Comparison of ENCODE assay signal across 1 cellular context in the genomic region with DNA sequence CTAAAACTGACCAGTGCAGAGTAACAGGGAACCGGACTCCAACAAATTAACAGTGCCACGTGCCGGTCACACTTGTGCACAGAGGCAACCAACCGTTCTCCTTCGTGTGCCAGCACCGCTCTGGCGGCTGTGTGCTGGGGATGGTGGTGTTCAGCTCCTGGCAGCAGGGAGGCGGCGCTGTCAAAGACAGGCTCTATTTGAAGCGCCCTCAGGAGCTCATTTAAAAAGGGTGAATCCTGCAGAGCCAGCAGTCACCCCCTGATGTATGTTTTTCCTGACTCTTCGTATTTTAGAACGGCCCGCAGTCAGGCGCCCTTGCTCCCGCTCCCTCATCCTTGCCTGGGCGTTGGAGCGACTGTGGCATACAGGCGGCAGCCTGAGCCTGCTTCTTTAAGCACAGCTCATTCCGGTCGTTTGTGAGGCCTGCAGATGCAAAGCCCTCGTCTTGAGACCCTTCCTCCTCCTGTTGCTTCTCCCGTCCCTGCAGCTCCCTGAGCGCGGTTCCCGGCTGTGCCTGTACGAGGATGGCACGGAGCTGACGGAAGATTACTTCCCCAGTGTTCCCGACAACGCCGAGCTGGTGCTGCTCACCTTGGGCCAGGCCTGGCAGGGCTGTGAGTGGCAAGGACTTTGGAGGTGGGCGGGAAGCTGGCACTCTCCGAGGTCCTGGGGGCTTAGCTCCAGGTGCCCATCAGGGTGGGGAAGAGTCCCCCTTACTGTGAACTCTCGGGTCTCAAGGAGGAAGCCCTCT.
TF ChIP-seq lines count a peak whose summit lies in the region.

No MANE protein-coding gene starts in this region.

TF ChIP-seq in GM23338, 12 proteins besides CTCF, POLR2A, EP300 and RAD21 (continued from another document):
- TF ChIP-seq, protein P1, sequence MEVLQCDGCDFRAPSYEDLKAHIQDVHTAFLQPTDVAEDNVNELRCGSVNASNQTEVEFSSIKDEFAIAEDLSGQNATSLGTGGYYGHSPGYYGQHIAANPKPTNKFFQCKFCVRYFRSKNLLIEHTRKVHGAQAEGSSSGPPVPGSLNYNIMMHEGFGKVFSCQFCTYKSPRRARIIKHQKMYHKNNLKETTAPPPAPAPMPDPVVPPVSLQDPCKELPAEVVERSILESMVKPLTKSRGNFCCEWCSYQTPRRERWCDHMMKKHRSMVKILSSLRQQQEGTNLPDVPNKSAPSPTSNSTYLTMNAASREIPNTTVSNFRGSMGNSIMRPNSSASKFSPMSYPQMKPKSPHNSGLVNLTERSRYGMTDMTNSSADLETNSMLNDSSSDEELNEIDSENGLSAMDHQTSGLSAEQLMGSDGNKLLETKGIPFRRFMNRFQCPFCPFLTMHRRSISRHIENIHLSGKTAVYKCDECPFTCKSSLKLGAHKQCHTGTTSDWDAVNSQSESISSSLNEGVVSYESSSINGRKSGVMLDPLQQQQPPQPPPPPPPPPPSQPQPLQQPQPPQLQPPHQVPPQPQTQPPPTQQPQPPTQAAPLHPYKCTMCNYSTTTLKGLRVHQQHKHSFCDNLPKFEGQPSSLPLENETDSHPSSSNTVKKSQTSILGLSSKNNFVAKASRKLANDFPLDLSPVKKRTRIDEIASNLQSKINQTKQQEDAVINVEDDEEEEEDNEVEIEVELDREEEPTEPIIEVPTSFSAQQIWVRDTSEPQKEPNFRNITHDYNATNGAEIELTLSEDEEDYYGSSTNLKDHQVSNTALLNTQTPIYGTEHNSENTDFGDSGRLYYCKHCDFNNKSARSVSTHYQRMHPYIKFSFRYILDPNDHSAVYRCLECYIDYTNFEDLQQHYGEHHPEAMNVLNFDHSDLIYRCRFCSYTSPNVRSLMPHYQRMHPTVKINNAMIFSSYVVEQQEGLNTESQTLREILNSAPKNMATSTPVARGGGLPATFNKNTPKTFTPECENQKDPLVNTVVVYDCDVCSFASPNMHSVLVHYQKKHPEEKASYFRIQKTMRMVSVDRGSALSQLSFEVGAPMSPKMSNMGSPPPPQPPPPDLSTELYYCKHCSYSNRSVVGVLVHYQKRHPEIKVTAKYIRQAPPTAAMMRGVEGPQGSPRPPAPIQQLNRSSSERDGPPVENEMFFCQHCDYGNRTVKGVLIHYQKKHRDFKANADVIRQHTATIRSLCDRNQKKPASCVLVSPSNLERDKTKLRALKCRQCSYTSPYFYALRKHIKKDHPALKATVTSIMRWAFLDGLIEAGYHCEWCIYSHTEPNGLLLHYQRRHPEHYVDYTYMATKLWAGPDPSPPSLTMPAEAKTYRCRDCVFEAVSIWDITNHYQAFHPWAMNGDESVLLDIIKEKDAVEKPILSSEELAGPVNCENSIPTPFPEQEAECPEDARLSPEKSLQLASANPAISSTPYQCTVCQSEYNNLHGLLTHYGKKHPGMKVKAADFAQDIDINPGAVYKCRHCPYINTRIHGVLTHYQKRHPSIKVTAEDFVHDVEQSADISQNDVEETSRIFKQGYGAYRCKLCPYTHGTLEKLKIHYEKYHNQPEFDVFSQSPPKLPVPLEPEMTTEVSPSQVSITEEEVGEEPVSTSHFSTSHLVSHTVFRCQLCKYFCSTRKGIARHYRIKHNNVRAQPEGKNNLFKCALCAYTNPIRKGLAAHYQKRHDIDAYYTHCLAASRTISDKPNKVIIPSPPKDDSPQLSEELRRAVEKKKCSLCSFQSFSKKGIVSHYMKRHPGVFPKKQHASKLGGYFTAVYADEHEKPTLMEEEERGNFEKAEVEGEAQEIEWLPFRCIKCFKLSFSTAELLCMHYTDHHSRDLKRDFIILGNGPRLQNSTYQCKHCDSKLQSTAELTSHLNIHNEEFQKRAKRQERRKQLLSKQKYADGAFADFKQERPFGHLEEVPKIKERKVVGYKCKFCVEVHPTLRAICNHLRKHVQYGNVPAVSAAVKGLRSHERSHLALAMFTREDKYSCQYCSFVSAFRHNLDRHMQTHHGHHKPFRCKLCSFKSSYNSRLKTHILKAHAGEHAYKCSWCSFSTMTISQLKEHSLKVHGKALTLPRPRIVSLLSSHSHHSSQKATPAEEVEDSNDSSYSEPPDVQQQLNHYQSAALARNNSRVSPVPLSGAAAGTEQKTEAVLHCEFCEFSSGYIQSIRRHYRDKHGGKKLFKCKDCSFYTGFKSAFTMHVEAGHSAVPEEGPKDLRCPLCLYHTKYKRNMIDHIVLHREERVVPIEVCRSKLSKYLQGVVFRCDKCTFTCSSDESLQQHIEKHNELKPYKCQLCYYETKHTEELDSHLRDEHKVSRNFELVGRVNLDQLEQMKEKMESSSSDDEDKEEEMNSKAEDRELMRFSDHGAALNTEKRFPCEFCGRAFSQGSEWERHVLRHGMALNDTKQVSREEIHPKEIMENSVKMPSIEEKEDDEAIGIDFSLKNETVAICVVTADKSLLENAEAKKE (CRISPR knock-in tag; IDR thresholded peaks at IDR 0.05), result no peak
- TF ChIP-seq STAT1 (IDR thresholded peaks at IDR 0.05; ENCODE audit: unreplicated experiment), result no peak
- TF ChIP-seq POLR2AphosphoS5 (IDR thresholded peaks at IDR 0.05; ENCODE audit: low read depth), result no peak
- TF ChIP-seq CREB1 (CRISPR knock-in tag; IDR thresholded peaks at IDR 0.05; ENCODE audit: low read depth), result no peak
- TF ChIP-seq ZNF331 (CRISPR knock-in tag; IDR thresholded peaks at IDR 0.05; ENCODE audit: low read depth), result no peak
- no peak for TF ChIP-seq JUNB (IDR thresholded peaks at IDR 0.05; ENCODE audit: unreplicated experiment)
- TF ChIP-seq, protein P2, sequence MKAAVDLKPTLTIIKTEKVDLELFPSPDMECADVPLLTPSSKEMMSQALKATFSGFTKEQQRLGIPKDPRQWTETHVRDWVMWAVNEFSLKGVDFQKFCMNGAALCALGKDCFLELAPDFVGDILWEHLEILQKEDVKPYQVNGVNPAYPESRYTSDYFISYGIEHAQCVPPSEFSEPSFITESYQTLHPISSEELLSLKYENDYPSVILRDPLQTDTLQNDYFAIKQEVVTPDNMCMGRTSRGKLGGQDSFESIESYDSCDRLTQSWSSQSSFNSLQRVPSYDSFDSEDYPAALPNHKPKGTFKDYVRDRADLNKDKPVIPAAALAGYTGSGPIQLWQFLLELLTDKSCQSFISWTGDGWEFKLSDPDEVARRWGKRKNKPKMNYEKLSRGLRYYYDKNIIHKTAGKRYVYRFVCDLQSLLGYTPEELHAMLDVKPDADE (IDR thresholded peaks at IDR 0.05), result no peak
- TF ChIP-seq EZH2 (IDR thresholded peaks at IDR 0.05; ENCODE audit: low read depth, unreplicated experiment), result no peak
- TF ChIP-seq NANOG (IDR thresholded peaks at IDR 0.05; ENCODE audit: borderline replicate concordance), result no peak
TF ChIP-seq in GM23338: peak in this region for 0.
